ENCODE assay signal across 1 cellular context in the genomic region with DNA sequence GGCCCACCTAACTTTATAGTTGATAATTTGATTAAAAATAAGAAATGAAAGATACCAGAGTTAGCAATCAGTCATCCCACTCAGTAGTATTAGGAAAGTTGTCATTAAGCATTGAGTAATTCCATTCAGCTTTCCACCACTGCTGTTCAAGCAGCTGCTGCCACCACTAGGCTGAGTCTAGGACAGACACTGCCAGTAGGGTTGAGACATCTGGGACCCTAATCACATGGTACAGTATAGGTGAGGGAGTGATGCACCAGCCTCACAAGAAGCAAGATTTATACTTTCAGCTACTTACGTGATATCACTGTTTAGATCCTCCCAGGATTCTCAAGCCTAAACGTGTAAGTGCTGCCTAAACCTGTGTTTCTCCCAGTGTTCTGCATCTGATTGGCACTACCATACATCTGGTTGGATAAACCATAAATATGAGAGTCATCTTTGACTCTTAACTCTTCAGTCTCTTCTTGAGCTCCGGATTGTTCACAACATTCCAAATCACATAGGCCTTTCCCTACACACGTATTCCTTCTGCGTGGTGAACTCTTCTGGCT.
TF ChIP-seq lines count a peak whose summit lies in the region.

No MANE protein-coding gene starts in this region.

TF ChIP-seq in GM12878, 131 proteins besides CTCF, POLR2A, EP300 and RAD21 (continued from another document):
- TF ChIP-seq ZBTB4 (CRISPR knock-in tag; IDR thresholded peaks at IDR 0.05) (no peak), FOXM1 (IDR thresholded peaks at IDR 0.05; ENCODE audit: low read depth, low read length) (no peak), ZBED1 (IDR thresholded peaks at IDR 0.05; ENCODE audit: borderline replicate concordance) (no peak), PML (IDR thresholded peaks at IDR 0.05; ENCODE audit: low read length) (no peak), CHD1 (IDR thresholded peaks at IDR 0.05; ENCODE audit: low read depth, low read length) (no peak), CREM (IDR thresholded peaks at IDR 0.05; ENCODE audit: low read depth) (no peak), EZH2 (IDR thresholded peaks at IDR 0.05; ENCODE audit: borderline replicate concordance, control insufficient read depth, low read depth, low read length) (no peak), CBFB (IDR thresholded peaks at IDR 0.05; ENCODE audit: low read depth) (no peak)
- TF ChIP-seq, protein P1, sequence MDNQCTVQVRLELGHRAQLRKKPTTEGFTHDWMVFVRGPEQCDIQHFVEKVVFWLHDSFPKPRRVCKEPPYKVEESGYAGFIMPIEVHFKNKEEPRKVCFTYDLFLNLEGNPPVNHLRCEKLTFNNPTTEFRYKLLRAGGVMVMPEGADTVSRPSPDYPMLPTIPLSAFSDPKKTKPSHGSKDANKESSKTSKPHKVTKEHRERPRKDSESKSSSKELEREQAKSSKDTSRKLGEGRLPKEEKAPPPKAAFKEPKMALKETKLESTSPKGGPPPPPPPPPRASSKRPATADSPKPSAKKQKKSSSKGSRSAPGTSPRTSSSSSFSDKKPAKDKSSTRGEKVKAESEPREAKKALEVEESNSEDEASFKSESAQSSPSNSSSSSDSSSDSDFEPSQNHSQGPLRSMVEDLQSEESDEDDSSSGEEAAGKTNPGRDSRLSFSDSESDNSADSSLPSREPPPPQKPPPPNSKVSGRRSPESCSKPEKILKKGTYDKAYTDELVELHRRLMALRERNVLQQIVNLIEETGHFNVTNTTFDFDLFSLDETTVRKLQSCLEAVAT (IDR thresholded peaks at IDR 0.05), result no peak
TF ChIP-seq in GM12878: peak in this region for 3.
